8 cellular contexts compared by ENCODE assay signal in genomic region chr6:24494726-24495515, GRCh38. TPM values are rescaled to one million over a fixed set of nuclear protein-coding genes. Genes with fewer than 3 reads are reported as not detected.
A peak's percentile ranks its signal among the peaks of the same experiment; 100 is the strongest.
DNase-seq lines count a peak whose midpoint lies in the region; ATAC-seq and TF ChIP-seq lines count a peak whose summit lies in the region.

TSS of gene ALDH5A1 (plus strand) at chr6:24494969. CDS start at chr6:24494997, 28 bp downstream.

- peaks cover 14 to 19% of the 10 kb centered on the region in 2 donors for H3K4me1 Mint-ChIP-seq in effector memory CD8-positive, alpha-beta T cell (ENCODE audit: low read depth in 2 of 2)

- H3K9me3 Mint-ChIP-seq in effector memory CD8-positive, alpha-beta T cell = peaks cover 0 to 2% of the 10 kb centered on the region in 2 donors

- H3K27me3 Mint-ChIP-seq in effector memory CD8-positive, alpha-beta T cell = no peaks in the 10 kb centered on the region

- CTCF ChIA-PET in BJ (lab: Yijun Ruan, JAX) = interaction anchor here (0.5 to 2.0 kb wide), 9 partner anchors 9 to 141 kb away, joined by 3 to 8 read pairs (median 3); no protein-coding TSS in a partner anchor
- CTCF ChIA-PET in activated CD8-positive, alpha-beta memory T cell treated with anti-CD3 and anti-CD28 coated beads for 36 hours (lab: Charles Lee) = interaction anchor here (0.5 to 1.6 kb wide), 6 partner anchors 16 to 172 kb away, joined by 3 to 4 read pairs (median 4); partner anchors contain the start of genes ACOT13 and TDP2

- DNase-seq in BJ (ENCODE audit: low read depth) = no peak
- DNase-seq in NCI-H748 treated with DMSO at 0.1 percent for 48 hours (lab: John Stamatoyannopoulos, UW) = peak; percentile 72
- DNase-seq in effector memory CD8-positive, alpha-beta T cell = peak; percentile 65 to 71 (median 65)
- peak; percentile 57 for DNase-seq in midbrain (lab: John Stamatoyannopoulos, UW)
- peak; percentile 52 to 55 for DNase-seq in stimulated activated CD8-positive, alpha-beta memory T cell treated with anti-CD3 and anti-CD28 coated beads, Interleukin-2, amount 100 ng/mL, for 1 hour (ENCODE audit: low read depth in 2 of 2)

- H3K27me3 ChIP-seq in BJ (ENCODE audit: control insufficient read depth, insufficient read depth, low read length) = peaks cover 2% of the 10 kb centered on the region; the same call in 1 of the 2 replicates

- H3K36me3 Mint-ChIP-seq in effector memory CD8-positive, alpha-beta T cell (ENCODE audit: insufficient read depth) = no peaks in the 10 kb centered on the region

- TF ChIP-seq CTCF in BJ (IDR thresholded peaks at IDR 0.05; ENCODE audit: insufficient read depth, low read depth, low read length) = peak; percentile 39

- no peaks in the 10 kb centered on the region for H3K36me3 ChIP-seq in BJ (ENCODE audit: control insufficient read depth, insufficient read depth, low read length)

- ATAC-seq in GM19023 (IDR thresholded peaks at IDR 0.05; ENCODE audit: unreplicated experiment) (peak; percentile 62), HG03196 (IDR thresholded peaks at IDR 0.05; ENCODE audit: unreplicated experiment) (peak; percentile 71)
- ATAC-seq in effector memory CD8-positive, alpha-beta T cell (replicated peaks) = peak; percentile 82

- H3K4me3 ChIP-seq in BJ (ENCODE audit: low read depth, low read length) = peak within 1 kb of the TSS; percentile 51

- peak within 1 kb of the TSS; percentile 85 to 86 for H3K4me3 Mint-ChIP-seq in effector memory CD8-positive, alpha-beta T cell

- POLR2A ChIA-PET in BJ (lab: Charles Lee) = no interaction called here
- POLR2A ChIA-PET in activated CD8-positive, alpha-beta memory T cell treated with anti-CD3 and anti-CD28 coated beads for 36 hours (lab: Charles Lee) = interaction anchor here (0.6 to 1.0 kb wide), 3 partner anchors 171 to 210 kb away, joined by 3 read pairs; no protein-coding TSS in a partner anchor

- H3K27ac Mint-ChIP-seq in effector memory CD8-positive, alpha-beta T cell = peak within 1 kb of the TSS; percentile 6 to 69

RNA-seq across cellular contexts. Expression of gene ALDH5A1, which starts in this region (rescaled TPM):
- polyA plus RNA-seq in BJ (2011; rRNA removed) = 0.64 and 0.75 TPM in 2 replicates
- polyA minus RNA-seq in BJ (2011; rRNA and poly(A)+ RNA removed) = 0.62 and 1.6 TPM in 2 replicates
- 10 to 100 TPM; 14.7 to 16.1 TPM for total RNA-seq in activated CD8-positive, alpha-beta memory T cell treated with anti-CD3 and anti-CD28 coated beads for 36 hours
